ENCODE assay signal across 19 cellular contexts in genomic region chr13:110600980-110601379, GRCh38.
"Had no signal": no experiment of that assay in that cellular context is flagged by ENCODE, and none has a peak within 500 bp of the region (broad histone marks: within the 10 kb centered on the region; RNA-seq: fewer than 3 reads in every experiment).

No MANE protein-coding gene starts in this region.

- H3K9me2 ChIP-seq: SK-N-SH had no signal

- H3K9me3 ChIP-seq: SK-N-SH had no signal

- H3K4me2 ChIP-seq: SK-N-SH had no signal

- H3K9ac ChIP-seq: SK-N-SH had no signal

- DNase-seq: KBM-7, NCI-H1092, NCI-H1105 treated with DMSO at 0.1 percent for 48 hours, NCI-H1417 treated with DMSO at 0.1 percent for 48 hours, NCI-H146, NCI-H1694 treated with DMSO at 0.1 percent for 48 hours, NCI-H1930, NCI-H2081, NCI-H2107, NCI-H2227 treated with DMSO at 0.1 percent for 48 hours, NCI-H446, NCI-H510A, NCI-H524 treated with DMSO at 0.1 percent for 48 hours, NCI-H69, NCI-H774, SHP77, SK-N-SH had no signal

- H3K27ac ChIP-seq: HL-60, RWPE1 had no signal
